In the genomic region with DNA sequence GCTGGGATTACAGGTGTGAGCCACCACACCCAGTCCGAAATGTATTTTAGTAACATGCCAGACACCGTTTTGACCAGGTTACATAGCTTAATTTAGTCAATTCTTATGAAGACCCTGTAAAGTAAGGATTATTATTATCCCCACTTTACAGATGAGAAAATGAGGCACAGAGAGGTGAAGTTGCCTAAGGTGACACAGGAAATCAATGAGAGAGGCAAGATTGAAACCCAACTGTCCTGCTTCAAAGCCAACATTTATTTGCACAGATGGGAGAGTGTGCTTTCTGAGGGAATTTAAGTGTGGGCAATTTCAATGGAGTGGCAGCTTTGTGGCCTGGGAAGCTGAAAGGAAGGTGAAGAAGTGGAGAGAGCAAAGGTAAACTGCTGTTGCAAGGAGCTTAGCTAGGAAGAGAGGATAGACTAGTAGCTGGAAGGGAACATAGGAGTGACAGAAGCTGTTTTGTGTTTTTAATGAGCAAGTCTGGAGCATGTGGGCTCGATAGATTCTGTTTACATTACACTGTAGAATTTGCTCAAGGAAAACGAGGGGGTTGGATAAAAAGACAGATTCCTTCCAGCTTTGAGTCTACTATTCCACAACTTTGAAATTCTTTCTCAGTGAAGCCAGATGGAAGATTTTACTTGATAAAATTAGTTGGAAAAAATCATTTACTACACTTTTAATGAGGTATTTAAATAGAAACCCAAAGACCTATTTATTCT, we compare ENCODE assay signal across 23 cellular contexts. TPM values are rescaled to one million over a fixed set of nuclear protein-coding genes. Genes with fewer than 3 reads are reported as not detected.
DNase-seq lines count a peak whose midpoint lies in the region; ATAC-seq and TF ChIP-seq lines count a peak whose summit lies in the region.
"Had no signal": no experiment of that assay in that cellular context is flagged by ENCODE, and none has a peak within 500 bp of the region (broad histone marks: within the 10 kb centered on the region; RNA-seq: fewer than 3 reads in every experiment).

No MANE protein-coding gene starts in this region.

- no peak for ATAC-seq in GM23338
- ATAC-seq: activated T-helper 17 cell treated with anti-CD3 and anti-CD28 coated beads, Interleukin-2, amount 50 U/mL, for 72 hours; gastrocnemius medialis; K562; Right ventricle myocardium inferior had no signal

- no peaks in the 10 kb centered on the region for H3K36me3 ChIP-seq in GM23338 (ENCODE audit: insufficient read depth)
- no peaks in the 10 kb centered on the region for H3K36me3 ChIP-seq in mesenchymal stem cell (ENCODE audit: control insufficient read depth in 1 of 2, insufficient read depth in 2 of 2, low read depth in 1 of 2, low read length in 2 of 2)
- no peaks in the 10 kb centered on the region for H3K36me3 ChIP-seq in suprapubic skin
- H3K36me3 ChIP-seq: gastrocnemius medialis, ovary, sigmoid colon had no signal

- no peaks in the 10 kb centered on the region for H3K27me3 Mint-ChIP-seq in GM23338 (ENCODE audit: insufficient read depth, low read depth, poor library complexity)
- H3K27me3 Mint-ChIP-seq: dendritic cell treated with granulocyte-macrophage colony-stimulating factor and Interleukin-4, amounts not matched to agents 40 ng/mL and 50 ng/mL, for 4 days had no signal

- H3K79me1 ChIP-seq in mesenchymal stem cell (replicated peaks; ENCODE audit: low read length, poor library complexity, severe bottlenecking): no peaks in the 10 kb centered on the region

- H3F3A ChIP-seq in GM23338 (replicated peaks; ENCODE audit: low read depth): no peaks in the 10 kb centered on the region

- peak; percentile 18 for DNase-seq in NCI-H1694 treated with DMSO at 0.1 percent for 48 hours (lab: John Stamatoyannopoulos, UW)
- no peak for DNase-seq in NCI-H1694 (lab: John Stamatoyannopoulos, UW)
- DNase-seq in GM23338 (ENCODE audit: low spot score): no peak
- DNase-seq in dedifferentiated amniotic fluid mesenchymal stem cell (ENCODE audit: extremely low spot score): peak; percentile 48
- DNase-seq in mesenchymal stem cell: peak; percentile 54
- no peak for DNase-seq in HuH-7.5 (ENCODE audit: low spot score)
- DNase-seq in suprapubic skin (ENCODE audit: low spot score in 2 of 2): no peak
- DNase-seq in COLO668 (lab: John Stamatoyannopoulos, UW; ENCODE audit: unreplicated experiment): no peak
- DNase-seq: activated CD4-positive, alpha-beta T cell treated with anti-CD3 and anti-CD28 coated beads, Interleukin-2, amount 10 ng/mL, durations not matched to agents 24 days and 14 days; DMS153; gastrocnemius medialis; naive B cell; NCI-H2081 treated with DMSO at 0.1 percent for 48 hours; NCI-H526; ovary; sigmoid colon; T-helper 1 cell had no signal

- no peak overlapping the region for H3K14ac ChIP-seq in mesenchymal stem cell (ENCODE audit: low read length in 2 of 2)

- H4K20me1 ChIP-seq in GM23338 (replicated peaks; ENCODE audit: insufficient read depth): no peaks in the 10 kb centered on the region

- no peaks in the 10 kb centered on the region for H3K4me1 ChIP-seq in GM23338 (ENCODE audit: insufficient read depth)
- peaks cover 2% of the 10 kb centered on the region for H3K4me1 ChIP-seq in mesenchymal stem cell (ENCODE audit: control insufficient read depth, insufficient read depth, low read depth, low read length)
- H3K4me1 ChIP-seq in suprapubic skin: no peaks in the 10 kb centered on the region
- H3K4me1 ChIP-seq: gastrocnemius medialis had no signal

- H3K18ac ChIP-seq in mesenchymal stem cell (ENCODE audit: low read depth in 1 of 2, low read length in 2 of 2): peak overlapping the region; percentile 80 to 93

- no peaks in the 10 kb centered on the region for H3K79me2 ChIP-seq in GM23338 (replicated peaks; ENCODE audit: insufficient read depth)

- H3K27me3 ChIP-seq in GM23338 (ENCODE audit: insufficient read depth): no peaks in the 10 kb centered on the region
- H3K27me3 ChIP-seq in mesenchymal stem cell (ENCODE audit: control insufficient read depth in 1 of 2, insufficient read depth in 1 of 2, low read length in 2 of 2): no peaks in the 10 kb centered on the region
- no peaks in the 10 kb centered on the region for H3K27me3 ChIP-seq in suprapubic skin
- H3K27me3 ChIP-seq: gastrocnemius medialis, ovary, sigmoid colon had no signal

- no peaks in the 10 kb centered on the region for H3K36me3 Mint-ChIP-seq in GM23338 (ENCODE audit: low read depth)
- H3K36me3 Mint-ChIP-seq: activated naive CD8-positive, alpha-beta T cell; memory B cell; naive B cell had no signal

- no peak overlapping the region for H4K8ac ChIP-seq in mesenchymal stem cell (ENCODE audit: low read length)

- H2BK5ac ChIP-seq in mesenchymal stem cell (ENCODE audit: low read depth, low read length, poor library complexity, severe bottlenecking): no peak overlapping the region

- H3K27ac ChIP-seq in GM23338 (ENCODE audit: low read depth): no peak overlapping the region
- H3K27ac ChIP-seq in mesenchymal stem cell (ENCODE audit: low read length, poor library complexity, severe bottlenecking): no peak overlapping the region
- no peak overlapping the region for H3K27ac ChIP-seq in suprapubic skin
- H3K27ac ChIP-seq: gastrocnemius medialis, ovary, sigmoid colon had no signal

- no peak overlapping the region for H3K4me3 Mint-ChIP-seq in GM23338
- H3K4me3 Mint-ChIP-seq: activated CD4-positive, alpha-beta T cell treated with anti-CD3 and anti-CD28 coated beads, Interleukin-2, amount 10 ng/mL, durations not matched to agents 24 days and 14 days; activated naive CD8-positive, alpha-beta T cell; activated T-helper 17 cell treated with anti-CD3 and anti-CD28 coated beads, Interleukin-2, amount 50 U/mL, for 72 hours; dendritic cell treated with granulocyte-macrophage colony-stimulating factor and Interleukin-4, amounts not matched to agents 40 ng/mL and 50 ng/mL, for 4 days; memory B cell; naive B cell had no signal

- no peak for TF ChIP-seq POLR2A in suprapubic skin (IDR thresholded peaks at IDR 0.05)

- no peak for TF ChIP-seq CTCF in GM23338 (conservative IDR thresholded peaks at IDR 0.05; ENCODE audit: low read depth in 2 of 2)
- TF ChIP-seq CTCF in suprapubic skin (IDR thresholded peaks at IDR 0.05): no peak

- H3K9me3 ChIP-seq in mesenchymal stem cell (ENCODE audit: control insufficient read depth, low read length): no peaks in the 10 kb centered on the region
- H3K9me3 ChIP-seq in suprapubic skin: no peaks in the 10 kb centered on the region
- H3K9me3 ChIP-seq: gastrocnemius medialis, ovary, sigmoid colon had no signal

- H3K27ac Mint-ChIP-seq in GM23338: no peak overlapping the region
- H3K27ac Mint-ChIP-seq: activated CD4-positive, alpha-beta T cell treated with anti-CD3 and anti-CD28 coated beads, Interleukin-2, amount 10 ng/mL, durations not matched to agents 24 days and 14 days; activated naive CD8-positive, alpha-beta T cell; activated T-helper 17 cell treated with anti-CD3 and anti-CD28 coated beads, Interleukin-2, amount 50 U/mL, for 72 hours; dendritic cell treated with granulocyte-macrophage colony-stimulating factor and Interleukin-4, amounts not matched to agents 40 ng/mL and 50 ng/mL, for 4 days; memory B cell; naive B cell had no signal

- no peaks in the 10 kb centered on the region; the same call in 1 of the 2 replicates for H3K9me2 ChIP-seq in GM23338 (ENCODE audit: insufficient read depth)

- H2BK15ac ChIP-seq in mesenchymal stem cell (ENCODE audit: low read depth, poor library complexity, severe bottlenecking): no peak overlapping the region

- no peak for TF ChIP-seq EP300 in suprapubic skin (IDR thresholded peaks at IDR 0.05)

- H2AFZ ChIP-seq in GM23338: peak overlapping the region; percentile 23; the same call in 1 of the 2 replicates
- no peak overlapping the region for H2AFZ ChIP-seq in mesenchymal stem cell (ENCODE audit: low read depth, low read length)

- H2AK5ac ChIP-seq in mesenchymal stem cell (ENCODE audit: low read length, severe bottlenecking): no peak overlapping the region

- 0% methylated on average over 2 of the region's 4 CpGs for WGBS in mesenchymal stem cell
- 63% methylated on average over 4 of the region's 4 CpGs for WGBS in suprapubic skin

- peak overlapping the region in 1 of 2 experiments; percentile 49 for H3K4ac ChIP-seq in mesenchymal stem cell (ENCODE audit: low read depth in 1 of 2, low read length in 2 of 2)

- no peaks in the 10 kb centered on the region for H3K9me3 Mint-ChIP-seq in GM23338
- H3K9me3 Mint-ChIP-seq: activated CD4-positive, alpha-beta T cell treated with anti-CD3 and anti-CD28 coated beads, Interleukin-2, amount 10 ng/mL, durations not matched to agents 24 days and 14 days; activated T-helper 17 cell treated with anti-CD3 and anti-CD28 coated beads, Interleukin-2, amount 50 U/mL, for 72 hours; dendritic cell treated with granulocyte-macrophage colony-stimulating factor and Interleukin-4, amounts not matched to agents 40 ng/mL and 50 ng/mL, for 4 days; memory B cell had no signal

- H2BK120ac ChIP-seq in mesenchymal stem cell (ENCODE audit: low read depth, low read length): no peak overlapping the region

- no peak overlapping the region for H3K4me2 ChIP-seq in GM23338
- H3K4me2 ChIP-seq in mesenchymal stem cell (ENCODE audit: low read length, poor library complexity, severe bottlenecking): no peak overlapping the region

- H2BK12ac ChIP-seq in mesenchymal stem cell (ENCODE audit: low read length in 2 of 2): peak overlapping the region; percentile 28 to 77

- no peak overlapping the region for H3K4me3 ChIP-seq in GM23338
- H3K4me3 ChIP-seq in mesenchymal stem cell (ENCODE audit: insufficient read depth in 1 of 2, low read depth in 1 of 2, low read length in 2 of 2): no peak overlapping the region
- no peak overlapping the region for H3K4me3 ChIP-seq in suprapubic skin
- H3K4me3 ChIP-seq: gastrocnemius medialis, K562, ovary, sigmoid colon had no signal

- H3K4me1 Mint-ChIP-seq in GM23338: no peaks in the 10 kb centered on the region
- H3K4me1 Mint-ChIP-seq: activated CD4-positive, alpha-beta T cell treated with anti-CD3 and anti-CD28 coated beads, Interleukin-2, amount 10 ng/mL, durations not matched to agents 24 days and 14 days; activated T-helper 17 cell treated with anti-CD3 and anti-CD28 coated beads, Interleukin-2, amount 50 U/mL, for 72 hours; memory B cell; naive B cell had no signal

- H3K9ac ChIP-seq in mesenchymal stem cell (ENCODE audit: low read length): no peak overlapping the region

- H3K23ac ChIP-seq in mesenchymal stem cell (ENCODE audit: low read length in 2 of 2): no peak overlapping the region

- H4K91ac ChIP-seq in mesenchymal stem cell (ENCODE audit: low read length): peak overlapping the region; percentile 25

TF ChIP-seq in GM23338, 12 proteins besides CTCF, POLR2A, EP300 and RAD21 (continues in another document):
- no peak for TF ChIP-seq ZNF114 (CRISPR knock-in tag; IDR thresholded peaks at IDR 0.05)
- no peak for TF ChIP-seq POLR2AphosphoS5 (IDR thresholded peaks at IDR 0.05; ENCODE audit: low read depth)

RNA-seq across cellular contexts. Expression of a gene that starts 19.2 kb away (rescaled TPM):
- 3.5 and 7.3 TPM in 2 replicates for total RNA-seq in GM23338 (2014; rRNA removed; shearing (Covaris generic))
- 2.6 and 5.4 TPM in 2 replicates for polyA plus RNA-seq in GM23338 (2016; fragmentation: Nextera tagmentation; extraction: Ambion mirVana)
- 61.8 TPM for polyA plus RNA-seq in mesenchymal stem cell (2013, experiment 1 of 2)
- 60.9 TPM for polyA plus RNA-seq in mesenchymal stem cell (2013, experiment 2 of 2)
- total RNA-seq in suprapubic skin: 10 to 100 TPM; 15.7 to 38.8 (median 27.3) TPM

Comparison
In these comparisons a context has a peak if more than half of its experiments do, and no peak if none do; other contexts are left out.
1. DNase-seq: peak in NCI-H1694 treated with DMSO at 0.1 percent for 48 hours (single experiment), dedifferentiated amniotic fluid mesenchymal stem cell (single experiment) and mesenchymal stem cell (single experiment); none in NCI-H1694 (single experiment), GM23338 (single experiment), HuH-7.5 (single experiment), suprapubic skin (0 of 2) and COLO668 (single experiment).